9 cellular contexts compared by ENCODE assay signal in the genomic region with DNA sequence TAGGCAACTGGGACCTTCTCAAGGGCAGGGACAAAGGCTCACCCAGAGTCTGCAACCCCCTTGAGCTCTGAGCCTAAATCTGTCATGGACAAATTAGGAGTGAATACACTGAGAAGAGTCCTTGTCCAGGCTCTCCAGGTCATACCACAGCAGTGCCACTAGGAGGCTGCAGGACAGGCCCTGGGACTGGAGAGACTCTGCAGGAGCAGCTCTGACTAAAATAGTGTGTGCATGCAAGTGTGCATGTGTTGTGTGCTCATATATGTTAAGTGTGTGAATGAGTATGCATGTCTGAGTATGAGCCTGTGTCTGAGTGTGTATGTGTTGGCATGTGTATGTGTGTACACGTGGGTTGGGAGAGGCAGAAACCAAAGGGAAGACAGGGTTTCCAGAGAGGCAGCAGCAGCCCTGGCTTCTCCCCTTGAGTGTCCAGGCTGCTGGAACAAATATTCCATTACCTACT.
DNase-seq lines count a peak whose midpoint lies in the region; ATAC-seq and TF ChIP-seq lines count a peak whose summit lies in the region.
"Had no signal": no experiment of that assay in that cellular context is flagged by ENCODE, and none has a peak within 500 bp of the region (broad histone marks: within the 10 kb centered on the region; RNA-seq: fewer than 3 reads in every experiment).

No MANE protein-coding gene starts in this region.

- ATAC-seq in HG03159 (IDR thresholded peaks at IDR 0.05; ENCODE audit: unreplicated experiment) (no peak), HG03457 (IDR thresholded peaks at IDR 0.05; ENCODE audit: unreplicated experiment) (no peak)

- no peak overlapping the region for H3K4me2 ChIP-seq in KMS-11

- no peaks in the 10 kb centered on the region for H3K9me3 ChIP-seq in adipocyte (ENCODE audit: control insufficient read depth, low read length)

- H3K27me3 ChIP-seq in KMS-11 (ENCODE audit: insufficient read depth, low read depth) (no peaks in the 10 kb centered on the region), adipocyte (replicated peaks; ENCODE audit: control insufficient read depth, insufficient read depth, low read length) (no peaks in the 10 kb centered on the region)
- H3K27me3 ChIP-seq: SJSA1 had no signal

- peaks cover 8% of the 10 kb centered on the region for H3K4me1 ChIP-seq in KMS-11 (ENCODE audit: low read depth, poor library complexity, severe bottlenecking)
- no peaks in the 10 kb centered on the region for H3K4me1 ChIP-seq in adipocyte (ENCODE audit: control insufficient read depth, insufficient read depth, low read length)
- H3K4me1 ChIP-seq: SJSA1 had no signal

- no peaks in the 10 kb centered on the region for H4K20me1 ChIP-seq in KMS-11 (ENCODE audit: insufficient read depth)

- H3K27ac ChIP-seq in KMS-11, result no peak overlapping the region
- H3K27ac ChIP-seq: SJSA1 had no signal

- H3K9ac ChIP-seq in KMS-11 (no peak overlapping the region), adipocyte (ENCODE audit: low read length) (no peak overlapping the region)

- DNase-seq in EH (ENCODE audit: low read depth) (peak; percentile 59), adipocyte (ENCODE audit: low read depth) (peak; percentile 52), kidney glomerular epithelial cell (lab: John Stamatoyannopoulos, UW) (peak; percentile 16), HuH-7.5 (ENCODE audit: low spot score) (no peak), NCI-H1092 treated with DMSO at 0.1 percent for 48 hours (lab: John Stamatoyannopoulos, UW) (no peak)

- H3K36me3 ChIP-seq in KMS-11 (ENCODE audit: insufficient read depth) (no peaks in the 10 kb centered on the region), adipocyte (ENCODE audit: control insufficient read depth, insufficient read depth, low read length, severe bottlenecking) (peaks cover 15% of the 10 kb centered on the region)

- peak; percentile 72 for TF ChIP-seq CTCF in KMS-11 (conservative IDR thresholded peaks at IDR 0.05; ENCODE audit: low read depth, low read length)

- H3K4me3 ChIP-seq in KMS-11 (IDR thresholded peaks at IDR 0.05; ENCODE audit: insufficient read depth, low read depth, low read length), result no peak overlapping the region
- no peak overlapping the region for H3K4me3 ChIP-seq in adipocyte (ENCODE audit: low read length)
- H3K4me3 ChIP-seq: SJSA1 had no signal

- no peaks in the 10 kb centered on the region for H3K79me2 ChIP-seq in KMS-11 (ENCODE audit: insufficient read depth, low read depth)

- H2AFZ ChIP-seq in KMS-11 (ENCODE audit: low read depth), result no peak overlapping the region

Comparison
In these comparisons a context has a peak if more than half of its experiments do, and no peak if none do; other contexts are left out.
1. DNase-seq: peak in EH (single experiment), adipocyte (single experiment) and kidney glomerular epithelial cell (single experiment); none in HuH-7.5 (single experiment) and NCI-H1092 treated with DMSO at 0.1 percent for 48 hours (single experiment).